Comparison of ENCODE assay signal across 8 cellular contexts in the genomic region with DNA sequence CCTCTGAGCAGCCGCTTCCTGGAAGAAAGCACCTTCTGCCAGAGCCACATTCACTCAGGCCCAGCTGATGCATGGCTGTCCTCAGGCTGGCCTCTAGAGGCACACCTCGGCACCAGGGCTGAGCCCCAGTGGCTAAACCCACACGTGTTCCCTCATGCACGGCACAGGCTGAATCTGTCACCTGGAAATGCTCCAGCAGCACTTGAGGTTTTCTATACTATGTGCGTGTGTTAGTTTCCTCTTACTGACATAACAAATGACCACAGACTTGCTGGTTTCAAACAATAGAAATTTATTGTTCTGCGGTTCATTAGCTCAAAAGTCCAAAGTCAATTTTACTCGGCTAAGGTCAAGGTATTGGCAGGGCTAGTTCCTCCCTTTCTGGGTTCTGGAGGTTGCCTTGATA.
DNase-seq lines count a peak whose midpoint lies in the region; ATAC-seq and TF ChIP-seq lines count a peak whose summit lies in the region.

No MANE protein-coding gene starts in this region.

- no peaks in the 10 kb centered on the region for H3K4me1 ChIP-seq in upper lobe of right lung

- DNase-seq in NCI-H748 (lab: John Stamatoyannopoulos, UW; ENCODE audit: unreplicated experiment) (peak; percentile 52), NCI-H748 treated with DMSO at 0.1 percent for 48 hours (lab: John Stamatoyannopoulos, UW) (no peak), OCI-M1 (lab: John Stamatoyannopoulos, UW) (peak; percentile 62), fibroblast of villous mesenchyme (ENCODE audit: low read depth) (no peak), upper lobe of right lung (no peak), NK-92 (lab: John Stamatoyannopoulos, UW; ENCODE audit: unreplicated experiment) (no peak)

- H3K27me3 ChIP-seq in upper lobe of right lung: no peaks in the 10 kb centered on the region

- H3K4me3 ChIP-seq in fibroblast of villous mesenchyme (ENCODE audit: low read depth, low read length): no peak overlapping the region
- H3K4me3 ChIP-seq in upper lobe of right lung: no peak overlapping the region

- no peaks in the 10 kb centered on the region for H3K9me3 ChIP-seq in upper lobe of right lung

- H3K36me3 ChIP-seq in upper lobe of right lung: no peaks in the 10 kb centered on the region

- peak; percentile 99 for ATAC-seq in GM19351 (IDR thresholded peaks at IDR 0.05; ENCODE audit: unreplicated experiment)
- peak; percentile 92 for ATAC-seq in HG03108 (IDR thresholded peaks at IDR 0.05; ENCODE audit: unreplicated experiment)
- peak; percentile 50 for ATAC-seq in upper lobe of right lung

- intact Hi-C loops in upper lobe of right lung (cut with DNase I): no loop called here

- TF ChIP-seq CTCF in fibroblast of villous mesenchyme (IDR thresholded peaks at IDR 0.05; ENCODE audit: insufficient read depth, low read depth, low read length) (peak; percentile 23), upper lobe of right lung (IDR thresholded peaks at IDR 0.05) (peak; percentile 19)

- H3K27ac ChIP-seq in upper lobe of right lung: no peak overlapping the region

Comparison
In these comparisons a context has a peak if more than half of its experiments do, and no peak if none do; other contexts are left out.
1. DNase-seq: peak in NCI-H748 (single experiment) and OCI-M1 (single experiment); none in NCI-H748 treated with DMSO at 0.1 percent for 48 hours (single experiment), fibroblast of villous mesenchyme (single experiment), upper lobe of right lung (single experiment) and NK-92 (single experiment).
2. Peak in every context shown above with its lines, with median percentiles within 50 percentile points of each other: ATAC-seq.